Comparison of ENCODE assay signal across 8 cellular contexts in genomic region chr1:8423702-8424538, GRCh38.
DNase-seq lines count a peak whose midpoint lies in the region; ATAC-seq lines count a peak whose summit lies in the region.

No MANE protein-coding gene starts in this region.

- H3K4me3 Mint-ChIP-seq in memory B cell, result peak overlapping the region; percentile 85

- peak; percentile 37 for ATAC-seq in memory B cell (ENCODE audit: low read depth)

- H3K9me3 ChIP-seq in effector memory CD4-positive, alpha-beta T cell (ENCODE audit: control insufficient read depth, low read length), result no peaks in the 10 kb centered on the region

- peaks cover 60% of the 10 kb centered on the region for H3K4me1 ChIP-seq in effector memory CD4-positive, alpha-beta T cell (ENCODE audit: control insufficient read depth, insufficient read depth, low read length, poor library complexity, severe bottlenecking)

- H3K27ac ChIP-seq in effector memory CD4-positive, alpha-beta T cell (ENCODE audit: insufficient read depth, low read length, poor library complexity, severe bottlenecking), result peak overlapping the region; percentile 87

- peak overlapping the region; percentile 90 for H3K27ac Mint-ChIP-seq in memory B cell

- peaks cover 7% of the 10 kb centered on the region for H3K36me3 ChIP-seq in effector memory CD4-positive, alpha-beta T cell (ENCODE audit: control insufficient read depth, insufficient read depth, low read length)

- H3K36me3 Mint-ChIP-seq in memory B cell, result peaks cover 2% of the 10 kb centered on the region

- H3K27me3 ChIP-seq in effector memory CD4-positive, alpha-beta T cell (replicated peaks; ENCODE audit: control insufficient read depth, insufficient read depth, low read length, poor library complexity, severe bottlenecking), result no peaks in the 10 kb centered on the region

- peak overlapping the region; percentile 94 for H3K4me3 ChIP-seq in effector memory CD4-positive, alpha-beta T cell (ENCODE audit: insufficient read depth, low read depth, low read length, poor library complexity, severe bottlenecking)

- no peaks in the 10 kb centered on the region for H3K27me3 Mint-ChIP-seq in memory B cell

- peaks cover 38% of the 10 kb centered on the region for H3K4me1 Mint-ChIP-seq in memory B cell

- in situ Hi-C loops in ACHN (cut with HindIII; ENCODE audit: low pct_ligation_motif_present, low pct_unique_long_range_greater_than_20kb, low sequenced_read_pairs), result no loop called here

- H3K9me3 Mint-ChIP-seq in memory B cell, result no peaks in the 10 kb centered on the region

- DNase-seq in ACHN (peak; percentile 59), GM19238 (ENCODE audit: insufficient read length, low spot score) (peak; percentile 44), NCI-H226 (peak; percentile 50), memory B cell (ENCODE audit: low spot score in 2 of 2) (peak; percentile 38 to 56), COLO829 (ENCODE audit: low spot score) (no peak)
- peak; percentile 68 to 71 for DNase-seq in activated CD4-positive, alpha-beta T cell treated with anti-CD3 and anti-CD28 coated beads, Interleukin-2, amount 50 U/mL, for 48 hours
- peak; percentile 34 to 44 (median 38) for DNase-seq in effector memory CD4-positive, alpha-beta T cell
- peak; percentile 48 for DNase-seq in stimulated activated CD8-positive, alpha-beta memory T cell treated with anti-CD3 and anti-CD28 coated beads, Interleukin-4, amount 100 ng/mL, for 24 hours (ENCODE audit: low read depth)
